ENCODE assay signal across 14 cellular contexts in genomic region chr16:74567901-74568300, GRCh38.
"Had no signal": no experiment of that assay in that cellular context is flagged by ENCODE, and none has a peak within 500 bp of the region (broad histone marks: within the 10 kb centered on the region; RNA-seq: fewer than 3 reads in every experiment).

No MANE protein-coding gene starts in this region.

- H3K27me3 Mint-ChIP-seq: stimulated activated naive CD8-positive, alpha-beta T cell treated with anti-CD3 and anti-CD28 coated beads, Interleukin-15, Interleukin-2, amounts not matched to agents 100 ng/mL and 50 ng/mL, for 24 hours; type B pancreatic cell had no signal

- H3K9me3 Mint-ChIP-seq: activated naive CD4-positive, alpha-beta T cell treated with anti-CD3 and anti-CD28 coated beads, Interleukin-2, amount 50 U/mL, for 72 hours; endodermal cell; nephron; stimulated activated naive CD8-positive, alpha-beta T cell treated with anti-CD3 and anti-CD28 coated beads, Interleukin-15, Interleukin-2, amounts not matched to agents 100 ng/mL and 50 ng/mL, for 24 hours; type B pancreatic cell had no signal

- H3K4me3 ChIP-seq: breast epithelium, mucosa of descending colon, suprapubic skin had no signal

- H3K4me3 Mint-ChIP-seq: endodermal cell; nephron; stimulated activated naive CD8-positive, alpha-beta T cell treated with anti-CD3 and anti-CD28 coated beads, Interleukin-15, Interleukin-2, amounts not matched to agents 100 ng/mL and 50 ng/mL, for 24 hours; type B pancreatic cell had no signal

- H3K36me3 ChIP-seq: breast epithelium, suprapubic skin had no signal

- H3K9me3 ChIP-seq: breast epithelium, mucosa of descending colon, suprapubic skin had no signal

- H3K36me3 Mint-ChIP-seq: type B pancreatic cell had no signal

- H3K4me1 ChIP-seq: breast epithelium had no signal

- H3K27ac Mint-ChIP-seq: endodermal cell; stimulated activated naive CD8-positive, alpha-beta T cell treated with anti-CD3 and anti-CD28 coated beads, Interleukin-15, Interleukin-2, amounts not matched to agents 100 ng/mL and 50 ng/mL, for 24 hours; type B pancreatic cell had no signal

- H3K27me3 ChIP-seq: breast epithelium, suprapubic skin had no signal

- DNase-seq: activated CD4-positive, alpha-beta T cell treated with anti-CD3 and anti-CD28 coated beads, Interleukin-2, amount 50 U/mL, for 1 hour; activated effector memory CD4-positive, alpha-beta T cell treated with Interleukin-2 at 50 U/mL for 16 hours; activated T-cell treated with anti-CD3 and anti-CD28 coated beads, Interleukin-2, amount 50 U/mL, for 1 hour; amygdala; endodermal cell; erythroblast; mammary epithelial cell; mucosa of descending colon had no signal

- H3K27ac ChIP-seq: breast epithelium, suprapubic skin had no signal
